25 cellular contexts compared by ENCODE assay signal in the genomic region with DNA sequence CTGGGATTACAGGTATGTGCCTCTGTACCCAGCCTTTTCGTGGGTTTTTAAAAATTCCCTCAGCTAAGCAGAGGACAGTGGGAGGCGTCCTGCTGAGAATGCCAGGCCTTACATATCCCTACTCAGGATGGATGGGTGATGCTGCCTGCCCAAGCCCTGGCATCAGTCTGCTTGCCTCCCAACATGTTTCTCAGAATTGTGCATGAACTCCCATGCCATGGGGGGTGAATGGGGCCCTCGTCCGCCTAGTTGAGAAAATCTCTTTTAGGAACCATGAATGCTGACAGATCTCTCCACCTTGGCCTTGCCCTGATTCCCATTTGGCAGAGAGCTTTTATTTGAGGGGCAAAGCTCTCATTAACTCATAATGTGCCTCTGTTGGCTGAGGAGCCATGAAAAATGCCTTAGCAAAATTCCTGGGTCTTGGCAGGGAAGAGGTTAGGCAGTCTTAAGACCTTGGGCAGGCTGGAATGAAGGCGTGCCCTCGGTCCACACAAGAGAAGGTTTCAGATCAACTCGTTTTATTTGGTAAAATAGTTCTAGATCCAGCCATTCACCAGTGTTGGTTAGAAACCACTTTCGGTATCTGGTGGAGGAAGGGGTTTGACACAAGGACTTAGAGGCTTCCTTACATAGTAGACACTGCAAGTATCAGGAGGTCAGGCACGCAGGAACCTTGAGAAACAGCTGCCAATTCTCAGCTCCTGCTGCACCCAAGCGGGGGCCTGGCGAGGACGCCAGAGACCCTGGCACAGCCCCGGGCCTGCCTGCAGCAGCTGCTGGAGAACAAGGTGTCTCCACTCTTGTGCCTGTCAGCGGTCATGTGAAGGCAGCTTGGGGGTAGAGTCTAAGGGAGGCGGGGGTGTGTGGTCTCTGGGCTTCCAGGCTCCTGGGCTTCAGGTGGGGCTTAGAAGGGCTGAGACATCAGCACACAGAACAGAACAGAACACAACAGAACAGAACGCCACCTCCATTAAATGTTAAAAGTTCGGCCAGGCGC.
"Had no signal": no experiment of that assay in that cellular context is flagged by ENCODE, and none has a peak within 500 bp of the region (broad histone marks: within the 10 kb centered on the region; RNA-seq: fewer than 3 reads in every experiment).

No MANE protein-coding gene starts in this region.

- H3K4me1 ChIP-seq: SJCRH30 had no signal

- H3K4me3 ChIP-seq: K562, SJCRH30 had no signal

- H3K4me1 Mint-ChIP-seq: IgD-negative memory B cell had no signal

- H3K27ac ChIP-seq: HL-60, KMS-11, SJCRH30 had no signal

- H3K4me2 ChIP-seq: KMS-11 had no signal

- H3K9me3 ChIP-seq: SJCRH30 had no signal

- DNase-seq: Kasumi-1; MM.1S; NCI-H1092 treated with DMSO at 0.1 percent for 48 hours; NCI-H1436; NCI-H187; NCI-H2029; NCI-H2081 treated with DMSO at 0.1 percent for 48 hours; NCI-H2171; NCI-H226; NCI-H446; NCI-H510A; NCI-H524 treated with DMSO at 0.1 percent for 48 hours; NCI-H69; NCI-H774; NK-92 treated with Interleukin-12 subunit alpha and Interleukin-12 subunit beta, amount 100 ng/mL, for 24 hours; PC-3; SHP77 treated with DMSO at 0.1 percent for 48 hours; SJCRH30 had no signal

- H3K4me3 Mint-ChIP-seq: IgD-negative memory B cell had no signal

- H3K9ac ChIP-seq: KMS-11 had no signal

- ATAC-seq: K562, Panc1, PC-3, Right ventricle myocardium inferior, SK-N-SH treated with all-trans-retinoic acid at 6 μM for 48 hours had no signal

- H3K36me3 ChIP-seq: SJCRH30 had no signal
